Comparison of ENCODE assay signal across 1 cellular context in genomic region chr14:105414456-105415371, GRCh38.
TF ChIP-seq lines count a peak whose summit lies in the region.

No MANE protein-coding gene starts in this region.

TF ChIP-seq in K562, 482 proteins besides CTCF, POLR2A, EP300 and RAD21 (continued from another document and continues in another):
- TF ChIP-seq ZNF449 (CRISPR knock-in tag; IDR thresholded peaks at IDR 0.05) (no peak), ZBTB8A (IDR thresholded peaks at IDR 0.05; ENCODE audit: partially characterized antibody) (no peak), ZNF609 (CRISPR knock-in tag; IDR thresholded peaks at IDR 0.05; ENCODE audit: borderline replicate concordance) (no peak), FOXK1 (CRISPR knock-in tag; IDR thresholded peaks at IDR 0.05; ENCODE audit: borderline replicate concordance) (no peak), POLR2G (IDR thresholded peaks at IDR 0.05; ENCODE audit: low read depth, low read length) (peak; percentile 76), E2F6 (IDR thresholded peaks at IDR 0.05; ENCODE audit: borderline replicate concordance in 1 of 2, extremely low read depth in 1 of 2, insufficient read depth in 1 of 2, insufficient read length in 1 of 2, low read depth in 1 of 2, low read length in 1 of 2, poor library complexity in 1 of 2, severe bottlenecking in 1 of 2) (peak; percentile 39 to 77), ARID2 (IDR thresholded peaks at IDR 0.05) (no peak), GABPB2 (CRISPR knock-in tag; conservative IDR thresholded peaks at IDR 0.05) (no peak), ATF1 (CRISPR knock-in tag; IDR thresholded peaks at IDR 0.05) (no peak), ATF1 (tag; IDR thresholded peaks at IDR 0.05) (no peak), MGA (IDR thresholded peaks at IDR 0.05) (0 out of 2 replicates have a peak, but pooled peaks have one; percentile 15), HMGN3 (IDR thresholded peaks at IDR 0.05; ENCODE audit: borderline replicate concordance, extremely low read depth, insufficient read length, low read depth, low read length) (peak; percentile 19), TRIM25 (IDR thresholded peaks at IDR 0.05; ENCODE audit: borderline replicate concordance) (no peak), SREBF1 (IDR thresholded peaks at IDR 0.05; ENCODE audit: borderline replicate concordance, low read depth, low read length) (no peak), SIRT6 (IDR thresholded peaks at IDR 0.05; ENCODE audit: low read depth, low read length) (no peak), ELF4 (CRISPR knock-in tag; IDR thresholded peaks at IDR 0.05) (no peak), ZNF740 (CRISPR knock-in tag; IDR thresholded peaks at IDR 0.05) (no peak), ZNF740 (tag; IDR thresholded peaks at IDR 0.05) (no peak), NCOA2 (IDR thresholded peaks at IDR 0.05; ENCODE audit: partially characterized antibody in 2 of 2) (no peak), ZNF76 (CRISPR knock-in tag; IDR thresholded peaks at IDR 0.05; ENCODE audit: borderline replicate concordance) (no peak), NCOR1 (IDR thresholded peaks at IDR 0.05) (no peak), KDM4B (IDR thresholded peaks at IDR 0.05; ENCODE audit: borderline replicate concordance in 2 of 2, low read depth in 1 of 2) (no peak), KAT7 (CRISPR knock-in tag; IDR thresholded peaks at IDR 0.05; ENCODE audit: borderline replicate concordance) (no peak), ZFPM2 (CRISPR knock-in tag; IDR thresholded peaks at IDR 0.05) (no peak), HCFC1 (IDR thresholded peaks at IDR 0.05; ENCODE audit: low read depth, low read length) (peak; percentile 82), ZNF592 (IDR thresholded peaks at IDR 0.05) (peak; percentile 61; the same call in 1 of the 2 replicates), ZFP1 (CRISPR knock-in tag; IDR thresholded peaks at IDR 0.05) (no peak), MCM7 (IDR thresholded peaks at IDR 0.05) (no peak)
